Comparison of ENCODE assay signal across 27 cellular contexts in genomic region chr3:127038923-127039581, GRCh38. TPM values are rescaled to one million over a fixed set of nuclear protein-coding genes. Genes with fewer than 3 reads are reported as not detected.
DNase-seq lines count a peak whose midpoint lies in the region; ATAC-seq and TF ChIP-seq lines count a peak whose summit lies in the region.
"Had no signal": no experiment of that assay in that cellular context is flagged by ENCODE, and none has a peak within 500 bp of the region (broad histone marks: within the 10 kb centered on the region; RNA-seq: fewer than 3 reads in every experiment).

No MANE protein-coding gene starts in this region.

- no peak overlapping the region for H3K4me3 Mint-ChIP-seq in natural killer cell treated with Interleukin-12 subunit alpha and Interleukin-12 subunit beta and Interleukin-15 and Interleukin-18, amount 100 ng/mL, for 72 hours
- H3K4me3 Mint-ChIP-seq in natural killer cell (no peak overlapping the region), neural crest cell (peak overlapping the region; percentile 59)
- H3K4me3 Mint-ChIP-seq: activated naive CD4-positive, alpha-beta T cell treated with anti-CD3 and anti-CD28 coated beads, Interleukin-2, amount 10 ng/mL, durations not matched to agents 7 days and 5 days; CD8-positive, alpha-beta memory T cell; nephron; stimulated activated effector memory CD8-positive, alpha-beta T cell treated with anti-CD3 and anti-CD28 coated beads, Interleukin-12 subunit alpha, Interleukin-12 subunit beta, amount 100 ng/mL, for 72 hours; T-helper 1 cell treated with Interleukin-12 subunit alpha and Interleukin-12 subunit beta and Interleukin-4 antibody, amounts not matched to agents 30 μg/mL and 1 μg/mL, for 36 hours had no signal

- H3K4me1 Mint-ChIP-seq in natural killer cell treated with Interleukin-12 subunit alpha and Interleukin-12 subunit beta and Interleukin-15 and Interleukin-18, amount 100 ng/mL, for 72 hours (ENCODE audit: low read depth in 2 of 2), result no peaks in the 10 kb centered on the region
- H3K4me1 Mint-ChIP-seq in natural killer cell (no peaks in the 10 kb centered on the region), neural crest cell (peaks cover 25% of the 10 kb centered on the region)
- H3K4me1 Mint-ChIP-seq: activated naive CD4-positive, alpha-beta T cell treated with anti-CD3 and anti-CD28 coated beads, Interleukin-2, amount 10 ng/mL, durations not matched to agents 7 days and 5 days; CD8-positive, alpha-beta memory T cell; stimulated activated effector memory CD8-positive, alpha-beta T cell treated with anti-CD3 and anti-CD28 coated beads, Interleukin-12 subunit alpha, Interleukin-12 subunit beta, amount 100 ng/mL, for 72 hours had no signal

- no peak overlapping the region for H3K27ac Mint-ChIP-seq in natural killer cell treated with Interleukin-12 subunit alpha and Interleukin-12 subunit beta and Interleukin-15 and Interleukin-18, amount 100 ng/mL, for 72 hours
- H3K27ac Mint-ChIP-seq in natural killer cell, result no peak overlapping the region
- no peak overlapping the region for H3K27ac Mint-ChIP-seq in neural crest cell (ENCODE audit: unreplicated experiment)
- H3K27ac Mint-ChIP-seq: activated naive CD4-positive, alpha-beta T cell treated with anti-CD3 and anti-CD28 coated beads, Interleukin-2, amount 10 ng/mL, durations not matched to agents 7 days and 5 days; nephron; stimulated activated effector memory CD8-positive, alpha-beta T cell treated with anti-CD3 and anti-CD28 coated beads, Interleukin-12 subunit alpha, Interleukin-12 subunit beta, amount 100 ng/mL, for 72 hours; T-helper 1 cell treated with Interleukin-12 subunit alpha and Interleukin-12 subunit beta and Interleukin-4 antibody, amounts not matched to agents 30 μg/mL and 1 μg/mL, for 36 hours had no signal

- no peaks in the 10 kb centered on the region for H3K9me3 Mint-ChIP-seq in natural killer cell treated with Interleukin-12 subunit alpha and Interleukin-12 subunit beta and Interleukin-15 and Interleukin-18, amount 100 ng/mL, for 72 hours
- H3K9me3 Mint-ChIP-seq in natural killer cell, result no peaks in the 10 kb centered on the region
- H3K9me3 Mint-ChIP-seq in neural crest cell, result no peaks in the 10 kb centered on the region
- H3K9me3 Mint-ChIP-seq: activated naive CD4-positive, alpha-beta T cell treated with anti-CD3 and anti-CD28 coated beads, Interleukin-2, amount 10 ng/mL, durations not matched to agents 7 days and 5 days; CD8-positive, alpha-beta memory T cell; nephron; stimulated activated effector memory CD8-positive, alpha-beta T cell treated with anti-CD3 and anti-CD28 coated beads, Interleukin-12 subunit alpha, Interleukin-12 subunit beta, amount 100 ng/mL, for 72 hours; T-helper 1 cell treated with Interleukin-12 subunit alpha and Interleukin-12 subunit beta and Interleukin-4 antibody, amounts not matched to agents 30 μg/mL and 1 μg/mL, for 36 hours had no signal

- H3K4me3 ChIP-seq in right cardiac atrium (ENCODE audit: low read length), result no peak overlapping the region
- H3K4me3 ChIP-seq: cardiac muscle cell, GM23248, SK-N-MC, transverse colon had no signal

- H3K27me3 Mint-ChIP-seq in natural killer cell treated with Interleukin-12 subunit alpha and Interleukin-12 subunit beta and Interleukin-15 and Interleukin-18, amount 100 ng/mL, for 72 hours, result no peaks in the 10 kb centered on the region
- no peaks in the 10 kb centered on the region for H3K27me3 Mint-ChIP-seq in natural killer cell (ENCODE audit: low read depth in 2 of 2)
- H3K27me3 Mint-ChIP-seq in neural crest cell (ENCODE audit: low read depth), result no peaks in the 10 kb centered on the region
- H3K27me3 Mint-ChIP-seq: activated naive CD4-positive, alpha-beta T cell treated with anti-CD3 and anti-CD28 coated beads, Interleukin-2, amount 10 ng/mL, durations not matched to agents 7 days and 5 days had no signal

- no peaks in the 10 kb centered on the region for H3K27me3 ChIP-seq in right cardiac atrium (ENCODE audit: control insufficient read depth, insufficient read depth)
- H3K27me3 ChIP-seq: BE2C, cardiac muscle cell, transverse colon had no signal

- H3K36me3 Mint-ChIP-seq in natural killer cell treated with Interleukin-12 subunit alpha and Interleukin-12 subunit beta and Interleukin-15 and Interleukin-18, amount 100 ng/mL, for 72 hours, result no peaks in the 10 kb centered on the region
- no peaks in the 10 kb centered on the region for H3K36me3 Mint-ChIP-seq in natural killer cell
- no peaks in the 10 kb centered on the region for H3K36me3 Mint-ChIP-seq in neural crest cell (ENCODE audit: low read depth)
- H3K36me3 Mint-ChIP-seq: activated naive CD4-positive, alpha-beta T cell treated with anti-CD3 and anti-CD28 coated beads, Interleukin-2, amount 10 ng/mL, durations not matched to agents 7 days and 5 days; CD8-positive, alpha-beta memory T cell had no signal

- no peaks in the 10 kb centered on the region for H3K9me3 ChIP-seq in right cardiac atrium (ENCODE audit: control insufficient read depth, low read length)
- H3K9me3 ChIP-seq: BE2C, transverse colon had no signal

- H3K4me1 ChIP-seq in right cardiac atrium (ENCODE audit: control insufficient read depth, insufficient read depth, low read length), result peaks cover 3% of the 10 kb centered on the region

- DNase-seq in natural killer cell treated with Interleukin-12 subunit alpha and Interleukin-12 subunit beta and Interleukin-15 and Interleukin-18, amount 100 ng/mL, for 72 hours (ENCODE audit: low spot score), result peak; percentile 28
- DNase-seq in natural killer cell, result no peak
- DNase-seq in right cardiac atrium, result peak in 2 of 3 donors; percentile 34 to 45
- DNase-seq in neural crest cell (ENCODE audit: low read depth, low spot score), result no peak
- no peak for DNase-seq in GM10266 (ENCODE audit: extremely low spot score)
- DNase-seq in SW480 (ENCODE audit: low spot score), result no peak
- no peak for DNase-seq in Kasumi-1 (lab: John Stamatoyannopoulos, UW)
- DNase-seq: ACHN; activated CD4-positive, alpha-beta T cell treated with anti-CD3 and anti-CD28 coated beads, Interleukin-2, amount 50 U/mL, for 48 hours; activated CD4-positive, CD25-positive, alpha-beta regulatory T cell treated with anti-CD3 and anti-CD28 coated beads, Interleukin-2, amount 50 U/mL, for 72 hours; activated naive CD4-positive, alpha-beta T cell treated with anti-CD3 and anti-CD28 coated beads, Interleukin-2, amount 10 ng/mL, durations not matched to agents 7 days and 5 days; amygdala; cortex of kidney; effector memory CD4-positive, alpha-beta T cell; GM23248; islet precursor cell; NCI-H1048; NCI-H1694 treated with DMSO at 0.1 percent for 48 hours; transverse colon had no signal

- TF ChIP-seq CTCF in natural killer cell (IDR thresholded peaks at IDR 0.05), result no peak
- no peak for TF ChIP-seq CTCF in neural crest cell (conservative IDR thresholded peaks at IDR 0.05)
- no peak for TF ChIP-seq CTCF in GM10266 (IDR thresholded peaks at IDR 0.05; ENCODE audit: control insufficient read depth, insufficient read depth, low read depth, missing control alignments)

- intact Hi-C loops in natural killer cell (cut with micrococcal nuclease) (no loop called here), right cardiac atrium (cut with DNase I) (no loop called here)

- 83% methylated on average over 12 of the region's 12 CpGs for WGBS in right cardiac atrium

- no peak for ATAC-seq in natural killer cell treated with Interleukin-12 subunit alpha and Interleukin-12 subunit beta and Interleukin-15 and Interleukin-18, amount 100 ng/mL, for 72 hours
- ATAC-seq in natural killer cell, result no peak
- no peak for ATAC-seq in right cardiac atrium
- no peak for ATAC-seq in GM21526 (IDR thresholded peaks at IDR 0.05; ENCODE audit: low FRiP score, unreplicated experiment)
- ATAC-seq: stimulated activated effector memory CD8-positive, alpha-beta T cell treated with anti-CD3 and anti-CD28 coated beads, Interleukin-12 subunit alpha, Interleukin-12 subunit beta, amount 100 ng/mL, for 72 hours had no signal

- H3K27ac ChIP-seq in right cardiac atrium (ENCODE audit: low read length), result no peak overlapping the region
- H3K27ac ChIP-seq: cardiac muscle cell, GM23248, SK-N-MC, transverse colon had no signal

RNA-seq across cellular contexts. Expression of gene PLXNA1, which starts 56.1 kb away (rescaled TPM):
- total RNA-seq in natural killer cell treated with Interleukin-12 subunit alpha and Interleukin-12 subunit beta and Interleukin-15 and Interleukin-18, amount 100 ng/mL, for 72 hours, result 1 to 10 TPM; 3.4 to 7.9 TPM
- total RNA-seq in natural killer cell (1 to 10 TPM; 2.5 to 4.3 (median 2.8) TPM), right cardiac atrium (10 to 100 TPM; 12.8 to 17.8 (median 15.2) TPM), neural crest cell (90.4 and 94.0 TPM in 2 replicates)
- 9.9 TPM for polyA plus RNA-seq in right cardiac atrium

Comparison
In these comparisons a context has a peak if more than half of its experiments do, and no peak if none do; other contexts are left out.
1. DNase-seq: peak in natural killer cell treated with Interleukin-12 subunit alpha and Interleukin-12 subunit beta and Interleukin-15 and Interleukin-18, amount 100 ng/mL, for 72 hours (single experiment) and right cardiac atrium (2 of 3); none in natural killer cell (single experiment), neural crest cell (single experiment), GM10266 (single experiment), SW480 (single experiment) and Kasumi-1 (0 of 2).